In genomic region chr1:27552911-27553420, GRCh38 we compare ENCODE assay signal across 1 cellular context.
TF ChIP-seq lines count a peak whose summit lies in the region.

No MANE protein-coding gene starts in this region.

TF ChIP-seq in HepG2, 621 proteins besides CTCF, POLR2A, EP300 and RAD21:
- TF ChIP-seq ZBTB33 (CRISPR knock-in tag; IDR thresholded peaks at IDR 0.05) (peak; percentile 82), RXRA (CRISPR knock-in tag; IDR thresholded peaks at IDR 0.05) (peak; percentile 23; the same call in 1 of the 2 replicates), ZKSCAN1 (IDR thresholded peaks at IDR 0.05; ENCODE audit: low read length) (peak; percentile 92), ZSCAN22 (CRISPR knock-in tag; IDR thresholded peaks at IDR 0.05) (no peak), NR2F1 (CRISPR knock-in tag; IDR thresholded peaks at IDR 0.05) (no peak)
TF ChIP-seq in HepG2: peak in this region for 3.
